In the genomic region with DNA sequence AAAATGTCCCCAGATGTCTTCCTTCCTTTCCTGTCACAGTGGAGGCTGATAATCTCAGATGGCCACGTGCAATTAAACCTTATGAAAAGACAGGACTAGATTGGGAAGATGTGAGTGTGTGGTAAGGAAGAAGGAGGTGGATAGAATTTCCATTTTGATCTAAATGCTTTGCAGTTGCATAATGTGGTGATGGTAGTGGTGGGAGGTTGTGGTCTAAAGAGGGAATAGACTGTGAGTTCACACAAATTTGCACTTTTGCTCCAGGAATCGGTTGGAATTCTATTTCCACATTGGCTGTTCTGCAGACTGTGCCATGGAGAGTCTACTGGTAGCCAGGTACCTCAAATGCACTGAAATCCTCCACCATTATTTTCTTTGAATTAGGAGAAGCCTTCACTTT, we compare ENCODE assay signal across 1 cellular context.
TF ChIP-seq lines count a peak whose summit lies in the region.

No MANE protein-coding gene starts in this region.

TF ChIP-seq in HepG2, 621 proteins besides CTCF, POLR2A, EP300 and RAD21 (continued from another document):
- TF ChIP-seq, protein P1, sequence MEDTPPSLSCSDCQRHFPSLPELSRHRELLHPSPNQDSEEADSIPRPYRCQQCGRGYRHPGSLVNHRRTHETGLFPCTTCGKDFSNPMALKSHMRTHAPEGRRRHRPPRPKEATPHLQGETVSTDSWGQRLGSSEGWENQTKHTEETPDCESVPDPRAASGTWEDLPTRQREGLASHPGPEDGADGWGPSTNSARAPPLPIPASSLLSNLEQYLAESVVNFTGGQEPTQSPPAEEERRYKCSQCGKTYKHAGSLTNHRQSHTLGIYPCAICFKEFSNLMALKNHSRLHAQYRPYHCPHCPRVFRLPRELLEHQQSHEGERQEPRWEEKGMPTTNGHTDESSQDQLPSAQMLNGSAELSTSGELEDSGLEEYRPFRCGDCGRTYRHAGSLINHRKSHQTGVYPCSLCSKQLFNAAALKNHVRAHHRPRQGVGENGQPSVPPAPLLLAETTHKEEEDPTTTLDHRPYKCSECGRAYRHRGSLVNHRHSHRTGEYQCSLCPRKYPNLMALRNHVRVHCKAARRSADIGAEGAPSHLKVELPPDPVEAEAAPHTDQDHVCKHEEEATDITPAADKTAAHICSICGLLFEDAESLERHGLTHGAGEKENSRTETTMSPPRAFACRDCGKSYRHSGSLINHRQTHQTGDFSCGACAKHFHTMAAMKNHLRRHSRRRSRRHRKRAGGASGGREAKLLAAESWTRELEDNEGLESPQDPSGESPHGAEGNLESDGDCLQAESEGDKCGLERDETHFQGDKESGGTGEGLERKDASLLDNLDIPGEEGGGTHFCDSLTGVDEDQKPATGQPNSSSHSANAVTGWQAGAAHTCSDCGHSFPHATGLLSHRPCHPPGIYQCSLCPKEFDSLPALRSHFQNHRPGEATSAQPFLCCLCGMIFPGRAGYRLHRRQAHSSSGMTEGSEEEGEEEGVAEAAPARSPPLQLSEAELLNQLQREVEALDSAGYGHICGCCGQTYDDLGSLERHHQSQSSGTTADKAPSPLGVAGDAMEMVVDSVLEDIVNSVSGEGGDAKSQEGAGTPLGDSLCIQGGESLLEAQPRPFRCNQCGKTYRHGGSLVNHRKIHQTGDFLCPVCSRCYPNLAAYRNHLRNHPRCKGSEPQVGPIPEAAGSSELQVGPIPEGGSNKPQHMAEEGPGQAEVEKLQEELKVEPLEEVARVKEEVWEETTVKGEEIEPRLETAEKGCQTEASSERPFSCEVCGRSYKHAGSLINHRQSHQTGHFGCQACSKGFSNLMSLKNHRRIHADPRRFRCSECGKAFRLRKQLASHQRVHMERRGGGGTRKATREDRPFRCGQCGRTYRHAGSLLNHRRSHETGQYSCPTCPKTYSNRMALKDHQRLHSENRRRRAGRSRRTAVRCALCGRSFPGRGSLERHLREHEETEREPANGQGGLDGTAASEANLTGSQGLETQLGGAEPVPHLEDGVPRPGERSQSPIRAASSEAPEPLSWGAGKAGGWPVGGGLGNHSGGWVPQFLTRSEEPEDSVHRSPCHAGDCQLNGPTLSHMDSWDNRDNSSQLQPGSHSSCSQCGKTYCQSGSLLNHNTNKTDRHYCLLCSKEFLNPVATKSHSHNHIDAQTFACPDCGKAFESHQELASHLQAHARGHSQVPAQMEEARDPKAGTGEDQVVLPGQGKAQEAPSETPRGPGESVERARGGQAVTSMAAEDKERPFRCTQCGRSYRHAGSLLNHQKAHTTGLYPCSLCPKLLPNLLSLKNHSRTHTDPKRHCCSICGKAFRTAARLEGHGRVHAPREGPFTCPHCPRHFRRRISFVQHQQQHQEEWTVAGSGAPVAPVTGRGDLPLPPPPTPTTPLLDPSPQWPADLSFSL (CRISPR knock-in tag; IDR thresholded peaks at IDR 0.05) = no peak
- TF ChIP-seq ZNF225 (CRISPR knock-in tag; IDR thresholded peaks at IDR 0.05) (no peak), ZNF296 (CRISPR knock-in tag; conservative IDR thresholded peaks at IDR 0.05) (no peak), HDAC6 (IDR thresholded peaks at IDR 0.05; ENCODE audit: low read depth, low read length) (no peak), POLR2AphosphoS2 (IDR thresholded peaks at IDR 0.05; ENCODE audit: low read depth, low read length) (no peak), RNF219 (CRISPR knock-in tag; IDR thresholded peaks at IDR 0.05) (no peak)
